Comparison of ENCODE assay signal across 8 cellular contexts in the genomic region with DNA sequence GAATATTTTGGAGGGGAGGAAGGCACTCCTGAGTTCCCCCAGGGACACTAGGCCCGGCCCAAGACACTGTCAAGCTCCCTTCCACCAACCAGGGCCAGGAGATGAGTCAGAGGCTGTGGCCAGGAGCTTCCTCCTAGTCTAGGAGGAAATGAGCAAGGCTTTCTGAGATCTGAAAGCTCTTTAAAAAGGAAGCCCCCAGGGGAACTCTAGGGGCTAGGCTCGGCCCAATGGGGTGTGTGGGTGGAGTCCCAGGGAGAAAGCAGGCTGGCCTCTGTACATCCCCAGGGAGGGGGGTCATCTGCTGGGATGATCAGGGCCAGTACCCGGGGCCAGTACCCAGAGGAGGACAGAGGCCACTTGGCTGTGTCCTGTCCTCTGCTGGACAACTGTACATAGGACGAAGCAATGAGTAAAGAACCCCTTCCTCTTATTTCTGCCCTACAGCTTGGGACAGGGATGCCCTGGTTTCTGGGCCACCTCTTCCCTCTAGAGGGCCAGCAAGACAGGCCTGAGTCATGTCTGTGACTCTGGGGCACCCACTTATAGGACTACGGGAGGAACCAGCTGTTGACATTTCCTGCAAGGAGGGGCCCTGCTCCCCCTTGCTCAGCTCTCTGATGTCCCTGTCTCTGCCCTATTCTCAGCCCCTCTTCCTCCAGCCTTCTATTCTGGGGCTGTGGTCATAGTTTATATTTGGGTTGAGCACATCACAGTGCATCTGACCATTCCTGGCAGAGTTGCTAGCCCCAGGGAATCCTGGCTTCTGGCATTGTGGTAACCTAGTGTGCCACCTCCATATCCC. TPM values are rescaled to one million over a fixed set of nuclear protein-coding genes. Genes with fewer than 3 reads are reported as not detected.
DNase-seq lines count a peak whose midpoint lies in the region; ATAC-seq and TF ChIP-seq lines count a peak whose summit lies in the region.

No MANE protein-coding gene starts in this region.

- no peak for DNase-seq in GM23338 (ENCODE audit: low spot score)
- peak; percentile 99 for DNase-seq in M059J (ENCODE audit: low read depth)
- DNase-seq in activated CD4-positive, alpha-beta memory T cell treated with anti-CD3 and anti-CD28 coated beads for 36 hours, result peak; percentile 92
- no peak for DNase-seq in endodermal cell
- DNase-seq in naive thymus-derived CD8-positive, alpha-beta T cell, result peak; percentile 40 to 84 (median 60)
- DNase-seq in cerebellar cortex (ENCODE audit: low spot score), result no peak

- peaks cover 8% of the 10 kb centered on the region for H3K36me3 Mint-ChIP-seq in GM23338 (ENCODE audit: low read depth)
- H3K36me3 Mint-ChIP-seq in activated CD4-positive, alpha-beta memory T cell treated with anti-CD3 and anti-CD28 coated beads for 36 hours, result peaks cover 5% of the 10 kb centered on the region
- H3K36me3 Mint-ChIP-seq in endodermal cell (ENCODE audit: low read depth), result peaks cover 3% of the 10 kb centered on the region
- H3K36me3 Mint-ChIP-seq in naive thymus-derived CD8-positive, alpha-beta T cell, result no peaks in the 10 kb centered on the region

- peaks cover 36% of the 10 kb centered on the region for H3K79me2 ChIP-seq in GM23338 (replicated peaks; ENCODE audit: insufficient read depth)

- H3K4me3 Mint-ChIP-seq in GM23338, result peak overlapping the region; percentile 90
- H3K4me3 Mint-ChIP-seq in activated CD4-positive, alpha-beta memory T cell treated with anti-CD3 and anti-CD28 coated beads for 36 hours, result peak overlapping the region; percentile 90
- peak overlapping the region; percentile 86 for H3K4me3 Mint-ChIP-seq in endodermal cell
- peak overlapping the region in 9 of 10 donors; percentile 57 to 90 (median 72) for H3K4me3 Mint-ChIP-seq in naive thymus-derived CD8-positive, alpha-beta T cell

- H3K4me1 Mint-ChIP-seq in GM23338 (peaks cover 50% of the 10 kb centered on the region), endodermal cell (peaks cover 26% of the 10 kb centered on the region)
- peaks cover 57% of the 10 kb centered on the region for H3K4me1 Mint-ChIP-seq in activated CD4-positive, alpha-beta memory T cell treated with anti-CD3 and anti-CD28 coated beads for 36 hours (ENCODE audit: low read depth)
- peaks cover 29 to 50% (median 49%) of the 10 kb centered on the region in 4 donors for H3K4me1 Mint-ChIP-seq in naive thymus-derived CD8-positive, alpha-beta T cell

- H3K27ac ChIP-seq in GM23338 (ENCODE audit: low read depth), result no peak overlapping the region
- H3K27ac ChIP-seq in endodermal cell (ENCODE audit: low read depth, low read length), result no peak overlapping the region
- peak overlapping the region; percentile 37 for H3K27ac ChIP-seq in stomach smooth muscle (ENCODE audit: low read length)

- H3K27me3 Mint-ChIP-seq in GM23338 (ENCODE audit: insufficient read depth, low read depth, poor library complexity), result peaks cover 25% of the 10 kb centered on the region
- H3K27me3 Mint-ChIP-seq in activated CD4-positive, alpha-beta memory T cell treated with anti-CD3 and anti-CD28 coated beads for 36 hours, result peaks cover under 1% of the 10 kb centered on the region
- H3K27me3 Mint-ChIP-seq in endodermal cell (ENCODE audit: insufficient read depth), result peaks cover 15% of the 10 kb centered on the region
- peaks cover 0 to under 1% (median 0%) of the 10 kb centered on the region in 5 donors for H3K27me3 Mint-ChIP-seq in naive thymus-derived CD8-positive, alpha-beta T cell

- H3K4me1 ChIP-seq in ES-I3 (ENCODE audit: insufficient read depth, low read length), result peaks cover 37% of the 10 kb centered on the region
- H3K4me1 ChIP-seq in GM23338 (ENCODE audit: insufficient read depth), result peaks cover 29% of the 10 kb centered on the region
- H3K4me1 ChIP-seq in endodermal cell (ENCODE audit: control insufficient read depth, insufficient read depth, low read length), result peaks cover 25% of the 10 kb centered on the region
- peaks cover 57% of the 10 kb centered on the region for H3K4me1 ChIP-seq in stomach smooth muscle (ENCODE audit: control insufficient read depth, insufficient read depth, low read length)

- POLR2A ChIA-PET in activated CD4-positive, alpha-beta memory T cell treated with anti-CD3 and anti-CD28 coated beads for 36 hours (lab: Charles Lee), result interaction anchor here (0.7 to 5.0 kb wide), 11 partner anchors 9 to 259 kb away, joined by 3 to 37 read pairs (median 3); partner anchors contain the start of genes E2F4, PLEKHG4 and TMEM208
- POLR2A ChIA-PET in naive thymus-derived CD8-positive, alpha-beta T cell (lab: Charles Lee), result interaction anchor here (0.6 to 5.7 kb wide), 5 partner anchors 15 to 60 kb away, joined by 3 to 99 read pairs (median 5); partner anchors contain the start of genes E2F4 and TMEM208

- 0 out of 2 replicates have a peak, but pooled peaks cover under 1% of the 10 kb centered on the region for H3K36me3 ChIP-seq in ES-I3 (ENCODE audit: insufficient read depth, low read length)
- no peaks in the 10 kb centered on the region for H3K36me3 ChIP-seq in GM23338 (ENCODE audit: insufficient read depth)
- peaks cover 50% of the 10 kb centered on the region for H3K36me3 ChIP-seq in endodermal cell (ENCODE audit: control insufficient read depth, insufficient read depth, low read length)
- H3K36me3 ChIP-seq in stomach smooth muscle (ENCODE audit: control insufficient read depth in 2 of 2, insufficient read depth in 2 of 2, low read length in 2 of 2), result no peaks in the 10 kb centered on the region

- H3F3A ChIP-seq in GM23338 (replicated peaks; ENCODE audit: low read depth), result peaks cover 18% of the 10 kb centered on the region

- peak overlapping the region; percentile 93; the same call in 1 of the 2 replicates for H3K4me2 ChIP-seq in GM23338

- H3K9me2 ChIP-seq in GM23338 (ENCODE audit: insufficient read depth), result no peaks in the 10 kb centered on the region

- H3K9ac ChIP-seq in ES-I3 (ENCODE audit: low read depth, low read length) (peak overlapping the region; percentile 96; the same call in 1 of the 2 replicates), endodermal cell (ENCODE audit: extremely low read depth, low read length, poor library complexity, severe bottlenecking) (no peak overlapping the region), stomach smooth muscle (ENCODE audit: low read length in 2 of 2) (peak overlapping the region in 1 of 2 donors; percentile 48)

- H3K4me3 ChIP-seq in GM23338 (peak overlapping the region; percentile 89; the same call in 1 of the 2 replicates), endodermal cell (ENCODE audit: low read length) (peak overlapping the region; percentile 89), stomach smooth muscle (ENCODE audit: low read length in 2 of 2) (peak overlapping the region in 1 of 2 donors; percentile 7)

- ATAC-seq in GM23338, result no peak
- ATAC-seq in naive thymus-derived CD8-positive, alpha-beta T cell, result peak; percentile 60 to 74

- no peak overlapping the region for H2AFZ ChIP-seq in GM23338

- H3K9me3 Mint-ChIP-seq in GM23338, result no peaks in the 10 kb centered on the region; the same call in 2 of the 3 replicates
- no peaks in the 10 kb centered on the region for H3K9me3 Mint-ChIP-seq in activated CD4-positive, alpha-beta memory T cell treated with anti-CD3 and anti-CD28 coated beads for 36 hours
- H3K9me3 Mint-ChIP-seq in endodermal cell, result no peaks in the 10 kb centered on the region
- H3K9me3 Mint-ChIP-seq in naive thymus-derived CD8-positive, alpha-beta T cell, result no peaks in the 10 kb centered on the region

- peak overlapping the region; percentile 64; the same call in 1 of the 2 replicates for H3K27ac Mint-ChIP-seq in GM23338
- H3K27ac Mint-ChIP-seq in activated CD4-positive, alpha-beta memory T cell treated with anti-CD3 and anti-CD28 coated beads for 36 hours, result peak overlapping the region; percentile 94
- H3K27ac Mint-ChIP-seq in endodermal cell, result peak overlapping the region; percentile 96
- peak overlapping the region; percentile 68 to 97 (median 89) for H3K27ac Mint-ChIP-seq in naive thymus-derived CD8-positive, alpha-beta T cell

- TF ChIP-seq CTCF in GM23338 (conservative IDR thresholded peaks at IDR 0.05; ENCODE audit: low read depth in 2 of 2) (no peak), endodermal cell (conservative IDR thresholded peaks at IDR 0.05) (no peak)

- H3K27me3 ChIP-seq in GM23338 (ENCODE audit: insufficient read depth), result peaks cover 18% of the 10 kb centered on the region
- no peaks in the 10 kb centered on the region for H3K27me3 ChIP-seq in endodermal cell (ENCODE audit: control insufficient read depth, insufficient read depth, low read length, poor library complexity, severe bottlenecking)
- H3K27me3 ChIP-seq in stomach smooth muscle (ENCODE audit: control insufficient read depth in 1 of 2, insufficient read depth in 2 of 2, low read length in 2 of 2), result peaks cover 4 to 11% of the 10 kb centered on the region in 2 donors

- CTCF ChIA-PET in activated CD4-positive, alpha-beta memory T cell treated with anti-CD3 and anti-CD28 coated beads for 36 hours (lab: Charles Lee), result interaction anchor here (0.6 to 2.3 kb wide), 16 partner anchors 9 to 237 kb away, joined by 3 to 15 read pairs (median 4); partner anchors contain the start of genes ATP6V0D1, E2F4, ELMO3 and NOL3

- H3K9me3 ChIP-seq in ES-I3 (ENCODE audit: control insufficient read depth, insufficient read depth, low read length) (no peaks in the 10 kb centered on the region), endodermal cell (ENCODE audit: control insufficient read depth, low read length) (no peaks in the 10 kb centered on the region), stomach smooth muscle (ENCODE audit: control insufficient read depth in 2 of 2, low read length in 2 of 2) (no peaks in the 10 kb centered on the region)

- no peaks in the 10 kb centered on the region; the same call in 1 of the 2 replicates for H4K20me1 ChIP-seq in GM23338 (replicated peaks; ENCODE audit: insufficient read depth)

- intact Hi-C loops in activated CD4-positive, alpha-beta memory T cell treated with anti-CD3 and anti-CD28 coated beads for 36 hours (cut with micrococcal nuclease), result loop anchor here (1.0 to 10.0 kb wide), 4 partner anchors 8 to 420 kb away; partner anchors contain the start of genes ACD, ATP6V0D1, C16orf86 and ENKD1

- WGBS in endodermal cell (ENCODE audit: insufficient coverage in 1 of 2, insufficient read length in 1 of 2), 2 experiments, result 83 to 88% methylated on average over 3 to 5 of the region's 5 CpGs

RNA-seq across cellular contexts. Expression of gene FHOD1, which starts 2.7 kb away (rescaled TPM):
- total RNA-seq in GM23338 (2014; rRNA removed; shearing (Covaris generic)), result 48.2 and 52.7 TPM in 2 replicates
- polyA plus RNA-seq in GM23338 (2016; fragmentation: Nextera tagmentation; extraction: Ambion mirVana), result 26.2 and 28.4 TPM in 2 replicates
- total RNA-seq in M059J (2014; rRNA removed; shearing (Covaris generic)), result 11.8 and 26.0 TPM in 2 replicates
- total RNA-seq in activated CD4-positive, alpha-beta memory T cell treated with anti-CD3 and anti-CD28 coated beads for 36 hours, result 100 to 1,000 TPM in 1 of 2 experiments, 10 to 100 TPM in 1; 96.3 to 111 TPM
- total RNA-seq in endodermal cell, result 10 to 100 TPM; 51.7 to 71.9 TPM
- 31.9 TPM for polyA plus RNA-seq in endodermal cell (2013, experiment 1 of 2)
- polyA plus RNA-seq in endodermal cell (2013, experiment 2 of 2), result 31.3 TPM
- 10 to 100 TPM; 34.5 to 47.3 TPM for total RNA-seq in naive thymus-derived CD8-positive, alpha-beta T cell
- 1 to 10 TPM; 1.6 to 3.0 (median 2.3) TPM for polyA plus RNA-seq in naive thymus-derived CD8-positive, alpha-beta T cell

RNA-seq across cellular contexts. Expression of gene SLC9A5, which starts 4.2 kb away (rescaled TPM):
- total RNA-seq in GM23338 (2014; rRNA removed; shearing (Covaris generic)), result 5.4 and 6.4 TPM in 2 replicates
- polyA plus RNA-seq in GM23338 (2016; fragmentation: Nextera tagmentation; extraction: Ambion mirVana), result 3.4 and 4.5 TPM in 2 replicates
- total RNA-seq in M059J (2014; rRNA removed; shearing (Covaris generic)), result 0.62 and 1.3 TPM in 2 replicates
- 1 to 10 TPM; 5.9 to 6.1 TPM for total RNA-seq in activated CD4-positive, alpha-beta memory T cell treated with anti-CD3 and anti-CD28 coated beads for 36 hours
- 1 to 10 TPM; 8.9 to 9.0 TPM for total RNA-seq in endodermal cell
- polyA plus RNA-seq in endodermal cell (2013, experiment 1 of 2), result 4.8 TPM
- 4.6 TPM for polyA plus RNA-seq in endodermal cell (2013, experiment 2 of 2)
- 1 to 10 TPM; 1.6 to 2.7 TPM for total RNA-seq in naive thymus-derived CD8-positive, alpha-beta T cell
- polyA plus RNA-seq in naive thymus-derived CD8-positive, alpha-beta T cell, result under 1 TPM; 0.04 to 0.20 (median 0.19) TPM

RNA-seq across cellular contexts. Expression of gene TMEM208, which starts 17.7 kb away (rescaled TPM):
- 18.4 and 23.2 TPM in 2 replicates for total RNA-seq in GM23338 (2014; rRNA removed; shearing (Covaris generic))
- 82.3 and 89.7 TPM in 2 replicates for polyA plus RNA-seq in GM23338 (2016; fragmentation: Nextera tagmentation; extraction: Ambion mirVana)
- 44.2 and 44.7 TPM in 2 replicates for total RNA-seq in M059J (2014; rRNA removed; shearing (Covaris generic))
- total RNA-seq in activated CD4-positive, alpha-beta memory T cell treated with anti-CD3 and anti-CD28 coated beads for 36 hours, result 10 to 100 TPM; 36.7 to 39.3 TPM
- 10 to 100 TPM; 43.1 to 46.4 TPM for total RNA-seq in endodermal cell
- polyA plus RNA-seq in endodermal cell (2013, experiment 1 of 2), result 40.4 TPM
- 36.2 TPM for polyA plus RNA-seq in endodermal cell (2013, experiment 2 of 2)
- total RNA-seq in naive thymus-derived CD8-positive, alpha-beta T cell, result 10 to 100 TPM; 40.0 to 40.2 TPM
- polyA plus RNA-seq in naive thymus-derived CD8-positive, alpha-beta T cell, result 10 to 100 TPM; 65.3 to 88.4 (median 76.4) TPM

RNA-seq across cellular contexts. Expression of gene PLEKHG4, which starts 34.7 kb away (rescaled TPM):
- total RNA-seq in GM23338 (2014; rRNA removed; shearing (Covaris generic)), result 10.3 and 17.1 TPM in 2 replicates
- 3.2 and 4.9 TPM in 2 replicates for polyA plus RNA-seq in GM23338 (2016; fragmentation: Nextera tagmentation; extraction: Ambion mirVana)
- total RNA-seq in M059J (2014; rRNA removed; shearing (Covaris generic)), result 2.2 and 2.5 TPM in 2 replicates
- 10 to 100 TPM; 22.7 to 24.6 TPM for total RNA-seq in activated CD4-positive, alpha-beta memory T cell treated with anti-CD3 and anti-CD28 coated beads for 36 hours
- 10 to 100 TPM; 10.5 to 12.4 TPM for total RNA-seq in endodermal cell
- polyA plus RNA-seq in endodermal cell (2013, experiment 1 of 2), result 6.1 TPM
- polyA plus RNA-seq in endodermal cell (2013, experiment 2 of 2), result 3.8 TPM
- 10 to 100 TPM; 39.1 to 41.0 TPM for total RNA-seq in naive thymus-derived CD8-positive, alpha-beta T cell
- polyA plus RNA-seq in naive thymus-derived CD8-positive, alpha-beta T cell, result 10 to 100 TPM in 1 of 3 donors, 1 to 10 TPM in 2; 7.9 to 11.7 (median 8.3) TPM

RNA-seq across cellular contexts. Expression of gene ELMO3, which starts 45.7 kb away (rescaled TPM):
- 16.2 and 18.3 TPM in 2 replicates for total RNA-seq in GM23338 (2014; rRNA removed; shearing (Covaris generic))
- polyA plus RNA-seq in GM23338 (2016; fragmentation: Nextera tagmentation; extraction: Ambion mirVana), result 4.5 and 4.7 TPM in 2 replicates
- total RNA-seq in M059J (2014; rRNA removed; shearing (Covaris generic)), result 0.62 and 1.2 TPM in 2 replicates
- total RNA-seq in activated CD4-positive, alpha-beta memory T cell treated with anti-CD3 and anti-CD28 coated beads for 36 hours, result 1 to 10 TPM; 5.1 to 5.9 TPM
- 1 to 10 TPM; 5.6 to 6.4 TPM for total RNA-seq in endodermal cell
- polyA plus RNA-seq in endodermal cell (2013, experiment 1 of 2), result 2.5 TPM
- 2.4 TPM for polyA plus RNA-seq in endodermal cell (2013, experiment 2 of 2)
- total RNA-seq in naive thymus-derived CD8-positive, alpha-beta T cell, result 1 to 10 TPM; 5.0 to 5.6 TPM
- not detected for polyA plus RNA-seq in naive thymus-derived CD8-positive, alpha-beta T cell

Comparison
In these comparisons a context has a peak if more than half of its experiments do, and no peak if none do; other contexts are left out.
1. DNase-seq: peak in M059J (single experiment), activated CD4-positive, alpha-beta memory T cell treated with anti-CD3 and anti-CD28 coated beads for 36 hours (single experiment) and naive thymus-derived CD8-positive, alpha-beta T cell (10 of 10); none in GM23338 (single experiment), endodermal cell (single experiment) and cerebellar cortex (single experiment).
2. Peak in every context shown above with its lines, with median percentiles within 50 percentile points of each other: H3K27ac Mint-ChIP-seq and H3K4me3 Mint-ChIP-seq.